In the genomic region with DNA sequence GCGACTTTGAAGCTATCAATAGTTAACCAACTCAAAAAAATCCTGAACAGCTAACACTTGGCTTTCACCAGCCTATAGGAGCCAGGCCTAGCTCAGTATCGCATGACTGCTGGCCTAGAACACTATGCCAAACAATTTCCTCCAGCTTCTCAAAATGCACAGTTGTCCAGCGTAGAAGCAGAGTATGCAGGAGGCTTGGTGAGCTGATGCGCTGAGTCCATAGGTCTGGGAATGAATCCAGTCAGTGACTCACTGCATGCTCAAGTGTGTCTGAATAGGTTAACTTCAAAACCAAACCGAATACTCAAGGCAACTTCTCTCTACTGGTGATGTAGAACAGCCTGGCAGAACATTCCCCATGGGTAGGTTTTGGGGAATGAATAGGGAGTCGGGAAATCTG, we compare ENCODE assay signal across 8 cellular contexts.
DNase-seq lines count a peak whose midpoint lies in the region; FAIRE-seq and TF ChIP-seq lines count a peak whose summit lies in the region.
"Not testable (repeated sequence)": the region's sequence is repeated elsewhere in the genome, so short reads cannot be mapped to it uniquely, and the experiment has no call there.

No MANE protein-coding gene starts in this region.

- not testable (repeated sequence) for H3K79me2 ChIP-seq in keratinocyte (ENCODE audit: control insufficient read depth, insufficient read depth, low read length)

- H3K9me3 ChIP-seq in esophagus muscularis mucosa; keratinocyte (ENCODE audit: control insufficient read depth, low read depth, low read length): not testable (repeated sequence)

- H3K4me1 ChIP-seq in esophagus muscularis mucosa, result peaks cover 3 to 25% (median 10%) of the 10 kb centered on the region in 4 donors
- not testable (repeated sequence) for H3K4me1 ChIP-seq in keratinocyte (ENCODE audit: control insufficient read depth, extremely low read depth, insufficient read depth, low read length)

- H2AFZ ChIP-seq in keratinocyte (ENCODE audit: control insufficient read depth, low read length), result not testable (repeated sequence)

- H4K20me1 ChIP-seq in keratinocyte (ENCODE audit: control insufficient read depth, extremely low read depth, insufficient read depth, low read length), result not testable (repeated sequence)

- not testable (repeated sequence) for H3K9ac ChIP-seq in keratinocyte (ENCODE audit: control insufficient read depth, extremely low read depth, insufficient read depth, low read length)

- not testable (repeated sequence) for H3K36me3 ChIP-seq in brain microvascular endothelial cell (replicated peaks); esophagus muscularis mucosa; keratinocyte (ENCODE audit: control insufficient read depth in 2 of 2, extremely low read depth in 1 of 2, insufficient read depth in 2 of 2, low read length in 2 of 2)

- DNase-seq in DMS53 (lab: John Stamatoyannopoulos, UW) (peak; percentile 70), HS-27A (ENCODE audit: low read depth) (peak; percentile 36), RPMI7951 (ENCODE audit: low read depth) (peak; percentile 90), brain microvascular endothelial cell (peak; percentile 96), non-pigmented ciliary epithelial cell (ENCODE audit: low read depth) (peak; percentile 75), stromal cell of bone marrow (ENCODE audit: low read depth) (peak; percentile 76)
- DNase-seq in esophagus muscularis mucosa (ENCODE audit: extremely low spot score); keratinocyte (ENCODE audit: low read depth, low spot score): not testable (repeated sequence)

- H3K9me1 ChIP-seq in keratinocyte (ENCODE audit: control insufficient read depth, extremely low read depth, insufficient read depth, low read length), result not testable (repeated sequence)

- peak; percentile 73 for FAIRE-seq in keratinocyte (lab: Jason Lieb, UNC)

- TF ChIP-seq POLR2A in esophagus muscularis mucosa (IDR thresholded peaks at IDR 0.05; ENCODE audit: low read depth), result not testable (repeated sequence)

- in situ Hi-C loops in brain microvascular endothelial cell (cut with HindIII; ENCODE audit: low pct_ligation_motif_present, low sequenced_read_pairs), result not testable (repeated sequence)

- intact Hi-C loops in esophagus muscularis mucosa (cut with DNase I), result not testable (repeated sequence)

- not testable (repeated sequence) for H3K27me3 ChIP-seq in brain microvascular endothelial cell (replicated peaks); esophagus muscularis mucosa; keratinocyte (ENCODE audit: control insufficient read depth, extremely low read depth, insufficient read depth, low read length)

- not testable (repeated sequence) for H3K4me2 ChIP-seq in keratinocyte (ENCODE audit: control insufficient read depth, extremely low read depth, insufficient read depth, low read depth, low read length)

- 70% methylated on average over 4 of the region's 6 CpGs for WGBS in esophagus muscularis mucosa

- dilution Hi-C loops in keratinocyte (cut with MboI; ENCODE audit: extremely low pct_ligation_motif_present, low sequenced_read_pairs), result not testable (repeated sequence)

- TF ChIP-seq EP300 in esophagus muscularis mucosa (IDR thresholded peaks at IDR 0.05), result not testable (repeated sequence)

- not testable (repeated sequence) for H3K27ac ChIP-seq in brain microvascular endothelial cell; keratinocyte (ENCODE audit: control insufficient read depth, insufficient read depth, low read length)
- peak overlapping the region in 3 of 4 donors; percentile 27 to 62 (median 31) for H3K27ac ChIP-seq in esophagus muscularis mucosa (replicated peaks in 1 of 4)

- not testable (repeated sequence) for TF ChIP-seq CTCF in brain microvascular endothelial cell (IDR thresholded peaks at IDR 0.05; ENCODE audit: low read depth, low read length, missing control alignments); esophagus muscularis mucosa (IDR thresholded peaks at IDR 0.05); keratinocyte (optimal IDR thresholded peaks at IDR 0.05 in 1 of 3, IDR thresholded peaks at IDR 0.05 in 1 of 3, conservative IDR thresholded peaks at IDR 0.05 in 1 of 3; ENCODE audit: extremely low read depth in 1 of 3, insufficient read depth in 2 of 3, low read length in 3 of 3)

- H3K4me3 ChIP-seq in brain microvascular endothelial cell (ENCODE audit: low read depth, low read length); esophagus muscularis mucosa; keratinocyte (ENCODE audit: control insufficient read depth in 2 of 3, extremely low read depth in 1 of 3, insufficient read depth in 2 of 3, low read depth in 1 of 3, low read length in 3 of 3): not testable (repeated sequence)
